In the genomic region with DNA sequence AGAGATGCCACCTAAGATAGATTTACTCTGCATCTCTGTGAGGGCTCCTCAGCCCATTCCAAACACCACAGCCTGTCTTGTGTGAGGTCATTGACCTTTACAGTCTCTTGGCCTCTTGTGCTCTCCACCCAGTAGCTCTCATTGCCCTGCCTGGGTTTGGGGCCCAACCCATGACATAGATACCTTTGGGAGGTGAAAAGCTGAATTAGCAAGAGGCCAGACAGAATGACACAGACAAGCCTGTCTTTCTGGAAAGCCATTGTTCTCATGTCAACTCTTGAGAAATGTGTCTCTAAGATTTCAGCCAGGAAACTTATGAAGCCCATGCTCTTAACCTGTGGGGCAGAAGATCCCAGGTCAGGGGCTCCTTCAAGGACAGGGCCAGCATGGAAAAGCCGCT, we compare ENCODE assay signal across 14 cellular contexts. TPM values are rescaled to one million over a fixed set of nuclear protein-coding genes. Genes with fewer than 3 reads are reported as not detected.
"Had no signal": no experiment of that assay in that cellular context is flagged by ENCODE, and none has a peak within 500 bp of the region (broad histone marks: within the 10 kb centered on the region; RNA-seq: fewer than 3 reads in every experiment).

No MANE protein-coding gene starts in this region.

- H3K27me3 Mint-ChIP-seq: progenitor cell of endocrine pancreas had no signal

- H3K4me1 ChIP-seq: tibial artery had no signal

- H3K27ac ChIP-seq: lower lobe of right lung, tibial artery, vagina had no signal

- DNase-seq: activated CD4-positive, alpha-beta T cell treated with anti-CD3 and anti-CD28 coated beads for 48 hours; activated CD4-positive, CD25-positive, alpha-beta regulatory T cell; activated CD8-positive, alpha-beta T cell treated with anti-CD3 and anti-CD28 coated beads for 36 hours; activated naive CD4-positive, alpha-beta T cell treated with anti-CD3 and anti-CD28 coated beads, Interleukin-2, amount 10 ng/mL, durations not matched to agents 7 days and 5 days; activated T-cell treated with anti-CD3 and anti-CD28 coated beads, Interleukin-2, amount 50 U/mL, for 24 hours; effector CD4-positive, alpha-beta T cell; left colon; lower lobe of right lung; stimulated activated CD4-positive, alpha-beta T cell treated with anti-CD3 and anti-CD28 coated beads, Interleukin-2, amount 100 ng/mL, for 24 hours; stimulated activated naive CD4-positive, alpha-beta T cell treated with Interleukin-2 at 50 U/mL for 16 hours; T1000; tibial artery had no signal

- H3K36me3 Mint-ChIP-seq: activated naive CD4-positive, alpha-beta T cell treated with anti-CD3 and anti-CD28 coated beads, Interleukin-2, amount 10 ng/mL, durations not matched to agents 7 days and 5 days had no signal

- ATAC-seq: activated CD8-positive, alpha-beta T cell treated with anti-CD3 and anti-CD28 coated beads for 36 hours; left colon; lower lobe of right lung had no signal

- H3K4me3 Mint-ChIP-seq: activated CD8-positive, alpha-beta T cell treated with anti-CD3 and anti-CD28 coated beads for 36 hours; activated naive CD4-positive, alpha-beta T cell treated with anti-CD3 and anti-CD28 coated beads, Interleukin-2, amount 10 ng/mL, durations not matched to agents 7 days and 5 days; activated T-cell treated with anti-CD3 and anti-CD28 coated beads, Interleukin-2, amount 50 U/mL, for 24 hours had no signal

- H3K4me1 Mint-ChIP-seq: activated naive CD4-positive, alpha-beta T cell treated with anti-CD3 and anti-CD28 coated beads, Interleukin-2, amount 10 ng/mL, durations not matched to agents 7 days and 5 days had no signal

- H3K9me3 Mint-ChIP-seq: activated CD8-positive, alpha-beta T cell treated with anti-CD3 and anti-CD28 coated beads for 36 hours; activated naive CD4-positive, alpha-beta T cell treated with anti-CD3 and anti-CD28 coated beads, Interleukin-2, amount 10 ng/mL, durations not matched to agents 7 days and 5 days; activated T-cell treated with anti-CD3 and anti-CD28 coated beads, Interleukin-2, amount 50 U/mL, for 24 hours had no signal

- H3K36me3 ChIP-seq: lower lobe of right lung, tibial artery, vagina had no signal

- H3K9me3 ChIP-seq: lower lobe of right lung, tibial artery, vagina had no signal

- H3K27me3 ChIP-seq: tibial artery, vagina had no signal

- H3K4me3 ChIP-seq: lower lobe of right lung, tibial artery, vagina had no signal

- H3K27ac Mint-ChIP-seq: activated CD8-positive, alpha-beta T cell treated with anti-CD3 and anti-CD28 coated beads for 36 hours; activated naive CD4-positive, alpha-beta T cell treated with anti-CD3 and anti-CD28 coated beads, Interleukin-2, amount 10 ng/mL, durations not matched to agents 7 days and 5 days; activated T-cell treated with anti-CD3 and anti-CD28 coated beads, Interleukin-2, amount 50 U/mL, for 24 hours; progenitor cell of endocrine pancreas had no signal

RNA-seq across cellular contexts. Expression of a gene that starts 18.4 kb away (rescaled TPM):
- total RNA-seq: activated CD8-positive, alpha-beta T cell treated with anti-CD3 and anti-CD28 coated beads for 36 hours had no signal
